Comparison of ENCODE assay signal across 1 cellular context in genomic region chr19:5672708-5673459, GRCh38.
TF ChIP-seq lines count a peak whose summit lies in the region.

No MANE protein-coding gene starts in this region.

TF ChIP-seq in GM12878, 131 proteins besides CTCF, POLR2A, EP300 and RAD21:
- TF ChIP-seq SIN3A (IDR thresholded peaks at IDR 0.05; ENCODE audit: low read depth, low read length) (no peak), IRF5 (IDR thresholded peaks at IDR 0.05; ENCODE audit: borderline replicate concordance) (no peak), NR2C2 (IDR thresholded peaks at IDR 0.05; ENCODE audit: borderline replicate concordance, control insufficient read depth, insufficient read length, low read depth) (no peak), EZH2 (IDR thresholded peaks at IDR 0.05; ENCODE audit: borderline replicate concordance, control insufficient read depth, low read depth, low read length) (no peak), NFYA (IDR thresholded peaks at IDR 0.05; ENCODE audit: borderline replicate concordance, low read depth, low read length) (no peak)
TF ChIP-seq in GM12878: peak in this region for 0.
